ENCODE assay signal across 12 cellular contexts in the genomic region with DNA sequence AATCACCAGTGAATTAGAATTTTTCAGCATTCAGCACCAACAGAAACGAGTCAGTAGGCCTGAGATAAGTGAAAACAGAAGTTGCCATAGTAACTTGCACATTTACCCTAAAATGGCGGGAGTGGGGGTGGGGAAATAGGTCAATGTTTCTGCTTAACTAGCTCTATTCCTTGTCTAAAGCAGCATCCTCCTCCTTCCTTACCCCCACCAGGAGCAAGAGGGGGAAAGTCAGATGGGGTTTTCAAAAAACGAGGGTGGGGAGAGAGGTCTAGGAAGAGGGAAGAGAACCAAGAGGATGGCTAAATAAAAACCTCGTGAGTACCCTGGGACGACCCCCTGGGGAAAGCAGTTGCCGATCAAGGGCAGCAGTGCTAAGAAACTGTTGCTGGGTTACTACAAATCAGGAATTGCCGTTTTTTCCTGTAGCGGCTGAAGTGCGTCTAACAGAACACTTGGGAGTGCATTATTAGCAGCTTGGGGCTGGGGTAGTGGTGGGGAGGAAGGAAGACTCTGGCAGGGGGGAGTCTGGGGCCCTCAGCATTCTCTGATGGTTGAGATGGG. TPM values are rescaled to one million over a fixed set of nuclear protein-coding genes. Genes with fewer than 3 reads are reported as not detected.
DNase-seq lines count a peak whose midpoint lies in the region; ATAC-seq, FAIRE-seq and TF ChIP-seq lines count a peak whose summit lies in the region.
"Had no signal": no experiment of that assay in that cellular context is flagged by ENCODE, and none has a peak within 500 bp of the region (broad histone marks: within the 10 kb centered on the region; RNA-seq: fewer than 3 reads in every experiment).

No MANE protein-coding gene starts in this region.

- no peaks in the 10 kb centered on the region for H3K9me3 Mint-ChIP-seq in astrocyte (ENCODE audit: unreplicated experiment)

- no peak for FAIRE-seq in astrocyte (lab: Jason Lieb, UNC)
- FAIRE-seq: GM12892 had no signal

- H3K36me3 Mint-ChIP-seq in astrocyte (ENCODE audit: low read depth, unreplicated experiment) = peaks cover 18% of the 10 kb centered on the region

- peak overlapping the region; percentile 86 for H3K27ac Mint-ChIP-seq in astrocyte (ENCODE audit: unreplicated experiment)
- H3K27ac Mint-ChIP-seq: B cell had no signal

- H3K36me3 ChIP-seq in astrocyte (ENCODE audit: insufficient read depth, low read length) = peaks cover 5% of the 10 kb centered on the region

- peak overlapping the region; percentile 50 for H3K4me3 Mint-ChIP-seq in astrocyte (ENCODE audit: unreplicated experiment)
- H3K4me3 Mint-ChIP-seq: B cell had no signal

- no peaks in the 10 kb centered on the region for H3K79me2 ChIP-seq in astrocyte (ENCODE audit: insufficient read depth, low read length)

- peak overlapping the region; percentile 2 for H3K4me2 ChIP-seq in astrocyte (ENCODE audit: low read length)

- H3K27ac ChIP-seq in astrocyte (ENCODE audit: low read depth, low read length) = no peak overlapping the region
- H3K27ac ChIP-seq: RWPE1 had no signal

- TF ChIP-seq CTCF in AG10803 (conservative IDR thresholded peaks at IDR 0.05; ENCODE audit: low read length) (no peak), astrocyte (IDR thresholded peaks at IDR 0.05; ENCODE audit: insufficient read depth, low read depth, low read length) (no peak), GM10266 (IDR thresholded peaks at IDR 0.05; ENCODE audit: control insufficient read depth, insufficient read depth, low read depth, missing control alignments) (no peak)

- peaks cover 4% of the 10 kb centered on the region for H4K20me1 ChIP-seq in astrocyte (ENCODE audit: insufficient read depth, low read length)

- peaks cover 24% of the 10 kb centered on the region for H3K4me1 Mint-ChIP-seq in astrocyte (ENCODE audit: low read depth, unreplicated experiment)
- H3K4me1 Mint-ChIP-seq: B cell had no signal

- H2AFZ ChIP-seq in astrocyte (ENCODE audit: low read depth, low read length) = no peak overlapping the region

- H3K4me3 ChIP-seq in AG10803 (ENCODE audit: low read length) = no peak overlapping the region
- no peak overlapping the region for H3K4me3 ChIP-seq in astrocyte (ENCODE audit: insufficient read depth, low read depth, low read length)

- ATAC-seq in GM18511 (IDR thresholded peaks at IDR 0.05; ENCODE audit: unreplicated experiment) = no peak
- ATAC-seq: HCT116 had no signal

- DNase-seq in AG10803 (ENCODE audit: low read depth) = peak; percentile 53
- peak; percentile 90 for DNase-seq in NCI-H1436 treated with DMSO at 0.1 percent for 48 hours (lab: John Stamatoyannopoulos, UW)
- DNase-seq in astrocyte (ENCODE audit: low read depth) = peak; percentile 32
- DNase-seq in inferior parietal cortex (ENCODE audit: extremely low spot score) = peak; percentile 41
- DNase-seq in dermis blood vessel endothelial cell = no peak
- no peak for DNase-seq in AG08396 (ENCODE audit: low spot score)
- DNase-seq in GM10266 (ENCODE audit: extremely low spot score) = no peak

- no peaks in the 10 kb centered on the region for H3K27me3 ChIP-seq in astrocyte (ENCODE audit: insufficient read depth, low read length)

- no peaks in the 10 kb centered on the region for H3K27me3 Mint-ChIP-seq in astrocyte (ENCODE audit: low read depth, unreplicated experiment)
- H3K27me3 Mint-ChIP-seq: B cell had no signal

- peaks cover 26% of the 10 kb centered on the region for H3K4me1 ChIP-seq in astrocyte (ENCODE audit: insufficient read depth, low read length)

- H3K9me3 ChIP-seq in astrocyte (ENCODE audit: insufficient read depth, low read depth, low read length) = no peaks in the 10 kb centered on the region

- H3K9ac ChIP-seq in astrocyte (ENCODE audit: low read length) = peak overlapping the region; percentile 40

RNA-seq across cellular contexts. Expression of a gene that starts 34.4 kb away (rescaled TPM):
- 22.5 and 29.1 TPM in 2 replicates for total RNA-seq in astrocyte
- 3.9 and 5.1 TPM in 2 replicates for total RNA-seq in dermis blood vessel endothelial cell

Comparison
In these comparisons a context has a peak if more than half of its experiments do, and no peak if none do; other contexts are left out.
1. DNase-seq: peak in AG10803 (single experiment), NCI-H1436 treated with DMSO at 0.1 percent for 48 hours (single experiment), astrocyte (single experiment) and inferior parietal cortex (single experiment); none in dermis blood vessel endothelial cell (single experiment), AG08396 (single experiment) and GM10266 (single experiment).